Comparison of ENCODE assay signal across 1 cellular context in genomic region chr3:126338796-126339241, GRCh38.
TF ChIP-seq lines count a peak whose summit lies in the region.

No MANE protein-coding gene starts in this region.

TF ChIP-seq in IMR-90, 13 proteins besides CTCF, POLR2A, EP300 and RAD21:
- TF ChIP-seq CHD1 (IDR thresholded peaks at IDR 0.05; ENCODE audit: low read depth, low read length), result no peak
- no peak for TF ChIP-seq ELK1 (IDR thresholded peaks at IDR 0.05; ENCODE audit: borderline replicate concordance, low read depth, low read length)
- TF ChIP-seq MAZ (IDR thresholded peaks at IDR 0.05; ENCODE audit: borderline replicate concordance, low read depth, low read length), result no peak
- TF ChIP-seq RFX5 (IDR thresholded peaks at IDR 0.05; ENCODE audit: low read depth, low read length), result no peak
